In genomic region chr1:92563457-92564216, GRCh38 we compare ENCODE assay signal across 1 cellular context.
TF ChIP-seq lines count a peak whose summit lies in the region.

No MANE protein-coding gene starts in this region.

TF ChIP-seq in GM23338, 12 proteins besides CTCF, POLR2A, EP300 and RAD21 (continued from another document):
- TF ChIP-seq ZNF462 (CRISPR knock-in tag; IDR thresholded peaks at IDR 0.05) (no peak), JUNB (IDR thresholded peaks at IDR 0.05; ENCODE audit: unreplicated experiment) (no peak), EZH2 (IDR thresholded peaks at IDR 0.05; ENCODE audit: low read depth, unreplicated experiment) (no peak), NANOG (IDR thresholded peaks at IDR 0.05; ENCODE audit: borderline replicate concordance) (no peak)
